ENCODE assay signal across 9 cellular contexts in the genomic region with DNA sequence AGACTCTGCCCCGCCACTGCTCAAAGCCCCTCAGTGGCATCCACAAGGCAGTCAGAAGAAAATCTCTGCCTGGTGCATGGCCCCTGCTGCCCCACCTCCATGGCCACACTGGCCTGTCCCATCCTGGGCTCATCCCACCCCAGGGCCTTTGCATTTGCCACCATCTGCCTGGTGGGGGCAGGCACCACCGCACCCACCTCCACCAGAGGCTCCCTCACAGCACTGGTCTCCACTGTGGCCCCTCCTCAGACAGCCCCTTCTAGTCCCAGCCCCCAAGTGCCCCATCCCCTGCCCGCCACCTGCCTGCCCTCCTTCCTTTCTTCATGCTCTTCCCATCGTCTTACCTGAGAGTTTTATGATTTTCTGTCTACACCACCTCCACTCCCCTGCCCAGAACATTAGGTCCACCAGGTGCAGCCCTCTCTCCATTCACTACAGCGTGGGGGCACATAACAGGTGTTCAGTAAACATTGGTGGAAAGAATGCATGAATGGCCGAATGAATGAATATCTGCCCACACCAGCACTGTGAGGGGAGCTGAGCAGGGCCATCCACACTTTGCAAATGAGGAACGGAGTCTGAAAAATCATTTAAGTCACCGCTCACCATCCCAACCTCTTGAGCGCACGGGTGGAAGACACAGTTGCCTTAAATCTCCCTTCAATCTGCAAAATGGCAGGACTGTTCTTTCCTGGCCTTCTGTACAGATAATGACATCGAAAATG. TPM values are rescaled to one million over a fixed set of nuclear protein-coding genes. Genes with fewer than 3 reads are reported as not detected.
DNase-seq lines count a peak whose midpoint lies in the region; ATAC-seq and TF ChIP-seq lines count a peak whose summit lies in the region.
"Had no signal": no experiment of that assay in that cellular context is flagged by ENCODE, and none has a peak within 500 bp of the region (broad histone marks: within the 10 kb centered on the region; RNA-seq: fewer than 3 reads in every experiment).

No MANE protein-coding gene starts in this region.

- H3K4me3 ChIP-seq in CD4-positive, CD25-positive, alpha-beta regulatory T cell (ENCODE audit: low read depth, low read length), result peak overlapping the region; percentile 86
- peak overlapping the region; percentile 88 for H3K4me3 ChIP-seq in HFF-Myc (replicated peaks; ENCODE audit: low read depth, low read length)
- H3K4me3 ChIP-seq in astrocyte of the cerebellum (ENCODE audit: low read depth, low read length), result peak overlapping the region; percentile 85

- TF ChIP-seq CTCF in HFF-Myc (IDR thresholded peaks at IDR 0.05; ENCODE audit: low read depth, low read length, missing control alignments) (no peak), astrocyte of the cerebellum (IDR thresholded peaks at IDR 0.05; ENCODE audit: low read depth, low read length, missing control alignments) (no peak), nephron (IDR thresholded peaks at IDR 0.05; ENCODE audit: unreplicated experiment in 3 of 3) (no peak)

- in situ Hi-C loops in astrocyte of the cerebellum (cut with HindIII; ENCODE audit: low sequenced_read_pairs), result no loop called here

- no peaks in the 10 kb centered on the region for H3K36me3 ChIP-seq in CD4-positive, CD25-positive, alpha-beta regulatory T cell (ENCODE audit: control insufficient read depth, insufficient read depth, low read length)

- no peak for ATAC-seq in CD4-positive, CD25-positive, alpha-beta regulatory T cell (ENCODE audit: low read depth in 2 of 2)
- no peak for ATAC-seq in esophagus mucosa

- H3K27ac Mint-ChIP-seq in CD4-positive, CD25-positive, alpha-beta regulatory T cell, result peak overlapping the region in 2 of 3 donors; percentile 36 to 65
- H3K27ac Mint-ChIP-seq in nephron, result peak overlapping the region in 2 of 3 experiments; percentile 93 to 98

- H3K4me1 Mint-ChIP-seq in CD4-positive, CD25-positive, alpha-beta regulatory T cell, result peaks cover 10 to 39% (median 29%) of the 10 kb centered on the region in 4 donors
- H3K4me1 Mint-ChIP-seq in nephron, result peaks cover 19% of the 10 kb centered on the region

- no peak for DNase-seq in CD4-positive, CD25-positive, alpha-beta regulatory T cell
- DNase-seq in HFF-Myc (ENCODE audit: extremely low read depth, low read depth) (no peak), astrocyte of the cerebellum (ENCODE audit: low read depth) (no peak), HuH-7 (ENCODE audit: low spot score) (no peak), GF-D8 (lab: John Stamatoyannopoulos, UW) (no peak), NOMO-1 treated with dmso at 0.1 percent for 144 hours (lab: John Stamatoyannopoulos, UW; ENCODE audit: unreplicated experiment) (no peak)
- DNase-seq: T1000 had no signal

- no peaks in the 10 kb centered on the region for H3K27me3 ChIP-seq in CD4-positive, CD25-positive, alpha-beta regulatory T cell (ENCODE audit: control insufficient read depth, insufficient read depth, low read length)

- H3K27ac ChIP-seq in CD4-positive, CD25-positive, alpha-beta regulatory T cell (ENCODE audit: insufficient read depth, low read length, poor library complexity, severe bottlenecking), result no peak overlapping the region

- H3K27me3 Mint-ChIP-seq in CD4-positive, CD25-positive, alpha-beta regulatory T cell, result no peaks in the 10 kb centered on the region
- H3K27me3 Mint-ChIP-seq in nephron (ENCODE audit: low read depth), result no peaks in the 10 kb centered on the region

- peaks cover 24% of the 10 kb centered on the region for H3K4me1 ChIP-seq in CD4-positive, CD25-positive, alpha-beta regulatory T cell (ENCODE audit: control insufficient read depth, insufficient read depth, low read length, poor library complexity, severe bottlenecking)

- H3K9me3 ChIP-seq in CD4-positive, CD25-positive, alpha-beta regulatory T cell (ENCODE audit: control insufficient read depth in 2 of 2, low read length in 2 of 2), result no peaks in the 10 kb centered on the region

- peaks cover 0 to 3% (median 0%) of the 10 kb centered on the region in 7 donors for H3K9me3 Mint-ChIP-seq in CD4-positive, CD25-positive, alpha-beta regulatory T cell
- no peaks in the 10 kb centered on the region for H3K9me3 Mint-ChIP-seq in nephron

- H3K36me3 Mint-ChIP-seq in CD4-positive, CD25-positive, alpha-beta regulatory T cell, result peaks cover 10% of the 10 kb centered on the region
- no peaks in the 10 kb centered on the region for H3K36me3 Mint-ChIP-seq in nephron (ENCODE audit: low read depth)

- H3K4me3 Mint-ChIP-seq in CD4-positive, CD25-positive, alpha-beta regulatory T cell, result peak overlapping the region; percentile 89 to 96 (median 93)
- peak overlapping the region; percentile 87 to 98 (median 96) for H3K4me3 Mint-ChIP-seq in nephron

RNA-seq across cellular contexts. Expression of gene PRDM15, which starts 2.1 kb away (rescaled TPM):
- total RNA-seq in CD4-positive, CD25-positive, alpha-beta regulatory T cell, result 13.2 TPM
- 1 to 10 TPM in 3 of 4 donors, under 1 TPM in 1; 0.75 to 2.7 (median 1.4) TPM for polyA plus RNA-seq in CD4-positive, CD25-positive, alpha-beta regulatory T cell
- total RNA-seq in esophagus mucosa, result 5.5 TPM
